Comparison of ENCODE assay signal across 1 cellular context in genomic region chr16:75648265-75649076, GRCh38.
TF ChIP-seq lines count a peak whose summit lies in the region.

No MANE protein-coding gene starts in this region.

TF ChIP-seq in WTC11, 78 proteins besides CTCF, POLR2A, EP300 and RAD21 (continued from another document):
- TF ChIP-seq MLX (CRISPR knock-in tag; IDR thresholded peaks at IDR 0.05): peak; percentile 69; the same call in 1 of the 2 replicates
